ENCODE assay signal across 21 cellular contexts in the genomic region with DNA sequence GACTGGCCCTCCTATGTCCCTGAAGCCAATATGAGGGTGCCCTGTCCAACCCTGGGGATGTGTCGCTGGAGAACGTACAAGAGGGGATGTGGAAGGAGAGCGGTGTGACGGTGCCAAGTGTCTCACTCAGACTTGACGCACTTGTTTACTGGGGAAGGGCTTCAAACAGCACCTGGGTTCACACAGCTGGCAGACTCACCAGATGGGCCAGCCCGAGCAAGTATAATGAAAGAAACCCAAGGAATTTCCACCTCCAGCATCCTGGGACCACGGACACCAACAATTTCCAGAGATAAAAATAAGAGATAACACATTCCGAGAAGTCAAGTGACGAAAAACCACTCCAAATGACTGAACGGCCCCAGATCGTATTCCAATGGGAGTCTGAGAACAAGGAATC. TPM values are rescaled to one million over a fixed set of nuclear protein-coding genes. Genes with fewer than 3 reads are reported as not detected.
A peak's percentile ranks its signal among the peaks of the same experiment; 100 is the strongest.
DNase-seq lines count a peak whose midpoint lies in the region; ATAC-seq, FAIRE-seq and TF ChIP-seq lines count a peak whose summit lies in the region.
"Had no signal": no experiment of that assay in that cellular context is flagged by ENCODE, and none has a peak within 500 bp of the region (broad histone marks: within the 10 kb centered on the region; RNA-seq: fewer than 3 reads in every experiment).

No MANE protein-coding gene starts in this region.

- no peak overlapping the region for H3K4me2 ChIP-seq in astrocyte (ENCODE audit: low read length)
- H3K4me2 ChIP-seq: smooth muscle cell had no signal

- H3K27me3 ChIP-seq in CD4-positive, alpha-beta T cell (ENCODE audit: control insufficient read depth, insufficient read depth, low read length), result no peaks in the 10 kb centered on the region
- no peaks in the 10 kb centered on the region for H3K27me3 ChIP-seq in astrocyte (ENCODE audit: insufficient read depth, low read length)
- H3K27me3 ChIP-seq in naive thymus-derived CD4-positive, alpha-beta T cell (ENCODE audit: control insufficient read depth in 2 of 2, insufficient read depth in 2 of 2, low read length in 2 of 2), result no peaks in the 10 kb centered on the region
- H3K27me3 ChIP-seq: colonic mucosa, gastroesophageal sphincter, left lung, thyroid gland had no signal

- no peak overlapping the region for H3K4me3 ChIP-seq in astrocyte (ENCODE audit: insufficient read depth, low read depth, low read length)
- H3K4me3 ChIP-seq in naive thymus-derived CD4-positive, alpha-beta T cell (ENCODE audit: low read length), result no peak overlapping the region
- H3K4me3 ChIP-seq: colonic mucosa, gastroesophageal sphincter, left lung, smooth muscle cell, thyroid gland had no signal

- no peaks in the 10 kb centered on the region for H3K9me3 Mint-ChIP-seq in CD4-positive, alpha-beta T cell
- no peaks in the 10 kb centered on the region for H3K9me3 Mint-ChIP-seq in astrocyte (ENCODE audit: unreplicated experiment)
- peaks cover 0 to 2% (median 0%) of the 10 kb centered on the region in 11 donors for H3K9me3 Mint-ChIP-seq in naive thymus-derived CD4-positive, alpha-beta T cell
- H3K9me3 Mint-ChIP-seq: HFFc6 had no signal

- peak; percentile 6 for DNase-seq in DMS79 treated with DMSO at 0.1 percent for 48 hours (lab: John Stamatoyannopoulos, UW)
- DNase-seq in DMS79 (lab: John Stamatoyannopoulos, UW), result no peak
- no peak for DNase-seq in CD4-positive, alpha-beta T cell
- no peak for DNase-seq in astrocyte (ENCODE audit: low read depth)
- no peak for DNase-seq in naive thymus-derived CD4-positive, alpha-beta T cell
- no peak for DNase-seq in COLO829 (ENCODE audit: low spot score)
- DNase-seq in stimulated activated naive CD4-positive, alpha-beta T cell (lab: John Stamatoyannopoulos, UW), result no peak
- DNase-seq: amygdala, C1 segment of cervical spinal cord, colonic mucosa, HFFc6, NCI-H1417 treated with DMSO at 0.1 percent for 48 hours, thyroid gland had no signal

- H2AFZ ChIP-seq in astrocyte (ENCODE audit: low read depth, low read length), result no peak overlapping the region

- CTCF ChIA-PET in CD4-positive, alpha-beta T cell (lab: Charles Lee), result no interaction called here
- CTCF ChIA-PET in naive thymus-derived CD4-positive, alpha-beta T cell (lab: Charles Lee), result no interaction called here

- no peak for ATAC-seq in CD4-positive, alpha-beta T cell (ENCODE audit: poor library complexity)
- no peak for ATAC-seq in naive thymus-derived CD4-positive, alpha-beta T cell
- ATAC-seq in GM18858 (IDR thresholded peaks at IDR 0.05; ENCODE audit: unreplicated experiment), result no peak
- ATAC-seq: gastroesophageal sphincter, left lung had no signal

- H4K20me1 ChIP-seq in astrocyte (ENCODE audit: insufficient read depth, low read length), result peaks cover 72% of the 10 kb centered on the region

- peaks cover 98% of the 10 kb centered on the region for H3K79me2 ChIP-seq in astrocyte (ENCODE audit: insufficient read depth, low read length)

- peaks cover 45% of the 10 kb centered on the region for H3K4me1 Mint-ChIP-seq in CD4-positive, alpha-beta T cell (ENCODE audit: low read depth)
- peaks cover 9% of the 10 kb centered on the region for H3K4me1 Mint-ChIP-seq in astrocyte (ENCODE audit: low read depth, unreplicated experiment)
- peaks cover 22 to 61% (median 41%) of the 10 kb centered on the region in 7 donors for H3K4me1 Mint-ChIP-seq in naive thymus-derived CD4-positive, alpha-beta T cell

- peaks cover 8% of the 10 kb centered on the region for H3K4me1 ChIP-seq in astrocyte (ENCODE audit: insufficient read depth, low read length)
- peaks cover 7 to 10% of the 10 kb centered on the region in 2 donors for H3K4me1 ChIP-seq in naive thymus-derived CD4-positive, alpha-beta T cell (ENCODE audit: control insufficient read depth in 2 of 2, insufficient read depth in 2 of 2, low read length in 2 of 2)

- H3K27ac Mint-ChIP-seq in CD4-positive, alpha-beta T cell, result peak overlapping the region; percentile 53
- H3K27ac Mint-ChIP-seq in astrocyte (ENCODE audit: unreplicated experiment), result peak overlapping the region; percentile 30
- H3K27ac Mint-ChIP-seq in naive thymus-derived CD4-positive, alpha-beta T cell, result peak overlapping the region in 6 of 9 donors; percentile 7 to 63 (median 23)

- intact Hi-C loops in CD4-positive, alpha-beta T cell (cut with DNase I, micrococcal nuclease), result loop anchor here in 1 of 2 experiments (2.0 kb wide), 1 partner anchor 22 kb away; the partner anchor contains the start of genes CPSF4 and PTCD1
- intact Hi-C loops in naive thymus-derived CD4-positive, alpha-beta T cell (cut with micrococcal nuclease), result no loop called here

- POLR2A ChIA-PET in CD4-positive, alpha-beta T cell (lab: Charles Lee), result no interaction called here
- POLR2A ChIA-PET in naive thymus-derived CD4-positive, alpha-beta T cell (lab: Charles Lee), result interaction anchor here (0.5 kb wide), 1 partner anchor 11 kb away, joined by 4 read pairs; no protein-coding TSS in a partner anchor

- peaks cover 39% of the 10 kb centered on the region for H3K36me3 ChIP-seq in astrocyte (ENCODE audit: insufficient read depth, low read length)
- peaks cover 8 to 58% (median 14%) of the 10 kb centered on the region in 3 experiments for H3K36me3 ChIP-seq in naive thymus-derived CD4-positive, alpha-beta T cell (ENCODE audit: control insufficient read depth in 2 of 3, insufficient read depth in 3 of 3, low read length in 3 of 3)

- no peak for TF ChIP-seq CTCF in CD4-positive, alpha-beta T cell (IDR thresholded peaks at IDR 0.05)
- TF ChIP-seq CTCF in astrocyte (IDR thresholded peaks at IDR 0.05; ENCODE audit: insufficient read depth, low read depth, low read length), result no peak

- no peak for FAIRE-seq in astrocyte (lab: Jason Lieb, UNC)
- FAIRE-seq: A204.1, endothelial cell of umbilical vein, HTR-8/SVneo, TTC549 had no signal

- H3K4me3 Mint-ChIP-seq in CD4-positive, alpha-beta T cell, result peak overlapping the region; percentile 25
- peak overlapping the region; percentile 69 for H3K4me3 Mint-ChIP-seq in astrocyte (ENCODE audit: unreplicated experiment)
- H3K4me3 Mint-ChIP-seq in naive thymus-derived CD4-positive, alpha-beta T cell, result peak overlapping the region in 1 of 10 donors; percentile 32
- H3K4me3 Mint-ChIP-seq: HFFc6 had no signal

- H3K36me3 Mint-ChIP-seq in CD4-positive, alpha-beta T cell (ENCODE audit: low read depth), result peaks cover 64% of the 10 kb centered on the region
- H3K36me3 Mint-ChIP-seq in astrocyte (ENCODE audit: low read depth, unreplicated experiment), result peaks cover 18% of the 10 kb centered on the region
- H3K36me3 Mint-ChIP-seq in naive thymus-derived CD4-positive, alpha-beta T cell, result peaks cover 3 to 24% (median 6%) of the 10 kb centered on the region in 5 donors

- no peaks in the 10 kb centered on the region for H3K27me3 Mint-ChIP-seq in CD4-positive, alpha-beta T cell
- H3K27me3 Mint-ChIP-seq in astrocyte (ENCODE audit: low read depth, unreplicated experiment), result no peaks in the 10 kb centered on the region
- no peaks in the 10 kb centered on the region for H3K27me3 Mint-ChIP-seq in naive thymus-derived CD4-positive, alpha-beta T cell

- no peaks in the 10 kb centered on the region for H3K9me3 ChIP-seq in CD4-positive, alpha-beta T cell (ENCODE audit: control insufficient read depth, low read length)
- H3K9me3 ChIP-seq in astrocyte (ENCODE audit: insufficient read depth, low read depth, low read length), result no peaks in the 10 kb centered on the region
- H3K9me3 ChIP-seq in naive thymus-derived CD4-positive, alpha-beta T cell (ENCODE audit: control insufficient read depth in 2 of 3, low read length in 3 of 3), result no peaks in the 10 kb centered on the region
- H3K9me3 ChIP-seq: colonic mucosa, gastroesophageal sphincter, left lung, thyroid gland had no signal

- H3K9ac ChIP-seq in astrocyte (ENCODE audit: low read length), result no peak overlapping the region

- peak overlapping the region; percentile 11 for H3K27ac ChIP-seq in CD4-positive, alpha-beta T cell (ENCODE audit: low read depth, low read length)
- H3K27ac ChIP-seq in astrocyte (ENCODE audit: low read depth, low read length), result no peak overlapping the region
- H3K27ac ChIP-seq in naive thymus-derived CD4-positive, alpha-beta T cell (ENCODE audit: low read depth, low read length), result no peak overlapping the region
- H3K27ac ChIP-seq: colonic mucosa, gastroesophageal sphincter, left lung, thyroid gland had no signal

RNA-seq across cellular contexts. Expression of gene ATP5MF, which starts 5.3 kb away (rescaled TPM):
- total RNA-seq in CD4-positive, alpha-beta T cell, result 10 to 100 TPM; 50.9 to 51.9 TPM
- total RNA-seq in astrocyte, result 307 and 329 TPM in 2 replicates
- total RNA-seq in naive thymus-derived CD4-positive, alpha-beta T cell, result 100 to 1,000 TPM in 3 of 5 experiments, 10 to 100 TPM in 2; 77.8 to 349 (median 126) TPM
- polyA plus RNA-seq in naive thymus-derived CD4-positive, alpha-beta T cell, result 100 to 1,000 TPM; 345 to 406 TPM

RNA-seq across cellular contexts. Expression of gene ZNF789, which starts 12.0 kb away (rescaled TPM):
- total RNA-seq in CD4-positive, alpha-beta T cell, result 10 to 100 TPM; 11.5 to 13.5 TPM
- total RNA-seq in astrocyte, result 18.3 and 21.7 TPM in 2 replicates
- total RNA-seq in naive thymus-derived CD4-positive, alpha-beta T cell, result 10 to 100 TPM; 17.4 to 28.0 (median 27.3) TPM
- polyA plus RNA-seq in naive thymus-derived CD4-positive, alpha-beta T cell, result 10 to 100 TPM in 1 of 2 donors, 1 to 10 TPM in 1; 9.5 to 10.6 TPM

RNA-seq across cellular contexts. Expression of gene CPSF4, which starts 21.9 kb away (rescaled TPM):
- total RNA-seq in CD4-positive, alpha-beta T cell, result 10 to 100 TPM; 28.1 to 31.7 TPM
- 42.8 and 46.8 TPM in 2 replicates for total RNA-seq in astrocyte
- 10 to 100 TPM; 36.3 to 69.4 (median 45.7) TPM for total RNA-seq in naive thymus-derived CD4-positive, alpha-beta T cell
- 10 to 100 TPM; 22.4 to 28.3 TPM for polyA plus RNA-seq in naive thymus-derived CD4-positive, alpha-beta T cell

RNA-seq across cellular contexts. Expression of gene PTCD1, which starts 22.1 kb away (rescaled TPM):
- 1 to 10 TPM; 4.8 to 5.3 TPM for total RNA-seq in CD4-positive, alpha-beta T cell
- total RNA-seq in astrocyte, result 5.8 and 7.4 TPM in 2 replicates
- 10 to 100 TPM in 2 of 5 experiments, 1 to 10 TPM in 3; 4.0 to 10.8 (median 8.8) TPM for total RNA-seq in naive thymus-derived CD4-positive, alpha-beta T cell
- 1 to 10 TPM; 3.7 to 4.2 TPM for polyA plus RNA-seq in naive thymus-derived CD4-positive, alpha-beta T cell

RNA-seq across cellular contexts. Expression of gene ZNF394, which starts 39.4 kb away (rescaled TPM):
- 100 to 1,000 TPM; 215 to 223 TPM for total RNA-seq in CD4-positive, alpha-beta T cell
- total RNA-seq in astrocyte, result 20.0 and 25.7 TPM in 2 replicates
- total RNA-seq in naive thymus-derived CD4-positive, alpha-beta T cell, result 100 to 1,000 TPM in 2 of 5 experiments, 10 to 100 TPM in 3; 55.2 to 199 (median 98.1) TPM
- 10 to 100 TPM; 68.2 to 93.3 TPM for polyA plus RNA-seq in naive thymus-derived CD4-positive, alpha-beta T cell
